Comparison of ENCODE assay signal across 2 cellular contexts in the genomic region with DNA sequence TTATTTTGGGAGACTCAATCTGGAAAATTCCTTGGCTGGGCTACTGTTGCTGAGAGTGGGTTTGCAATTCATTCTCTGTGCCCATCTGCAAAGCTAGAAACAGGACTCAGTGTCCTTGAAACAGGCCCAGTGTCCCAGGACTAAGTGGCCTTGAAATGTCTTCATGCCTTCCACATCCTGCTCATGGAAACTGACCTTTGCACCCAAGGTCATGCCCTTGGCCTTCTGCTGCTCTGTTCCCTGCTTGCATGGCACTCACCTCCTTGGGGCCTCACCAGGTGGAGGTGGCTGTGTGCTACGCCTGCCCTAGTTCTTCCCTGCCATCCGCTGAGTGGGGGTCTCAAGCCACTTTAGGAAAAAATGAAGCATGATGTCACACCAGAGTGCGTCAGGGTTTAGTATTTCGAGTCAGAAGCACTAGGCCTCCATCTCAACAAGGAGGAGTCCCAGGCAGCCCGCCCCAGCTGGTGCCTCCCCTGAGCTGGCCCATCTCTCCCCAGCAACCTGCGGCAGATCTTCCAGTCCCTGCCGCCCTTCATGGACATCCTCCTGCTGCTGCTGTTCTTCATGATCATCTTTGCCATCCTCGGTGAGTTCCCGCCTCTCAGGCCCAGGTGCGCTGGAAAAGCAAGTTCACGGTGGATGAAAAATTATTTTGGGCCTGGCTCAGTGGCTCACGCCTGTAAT.
A peak's percentile ranks its signal among the peaks of the same experiment; 100 is the strongest.
TF ChIP-seq lines count a peak whose summit lies in the region.

No MANE protein-coding gene starts in this region.

TF ChIP-seq in IMR-90, 13 proteins besides CTCF, POLR2A, EP300 and RAD21:
- TF ChIP-seq NFE2L2 (IDR thresholded peaks at IDR 0.05; ENCODE audit: low read depth, low read length) (no peak), CHD1 (IDR thresholded peaks at IDR 0.05; ENCODE audit: low read depth, low read length) (no peak), FOS (IDR thresholded peaks at IDR 0.05; ENCODE audit: low read depth, low read length) (no peak), RCOR1 (IDR thresholded peaks at IDR 0.05; ENCODE audit: insufficient replicate concordance, low read length) (no peak)

TF ChIP-seq in HepG2, 621 proteins besides CTCF, POLR2A, EP300 and RAD21 (continues in another document):
- TF ChIP-seq HDAC1 (CRISPR knock-in tag; IDR thresholded peaks at IDR 0.05) (peak; percentile 37; the same call in 1 of the 2 replicates), ZNF598 (CRISPR knock-in tag; IDR thresholded peaks at IDR 0.05; ENCODE audit: borderline replicate concordance) (no peak), TBX2 (CRISPR knock-in tag; IDR thresholded peaks at IDR 0.05; ENCODE audit: borderline replicate concordance) (no peak), ZNF552 (CRISPR knock-in tag; IDR thresholded peaks at IDR 0.05; ENCODE audit: borderline replicate concordance) (no peak), PHF20 (CRISPR knock-in tag; IDR thresholded peaks at IDR 0.05) (no peak), HCFC1 (IDR thresholded peaks at IDR 0.05; ENCODE audit: low read depth, low read length) (no peak), ZNF3 (CRISPR knock-in tag; IDR thresholded peaks at IDR 0.05) (no peak), ZNF446 (CRISPR knock-in tag; IDR thresholded peaks at IDR 0.05) (no peak), STAT6 (CRISPR knock-in tag; IDR thresholded peaks at IDR 0.05; ENCODE audit: borderline replicate concordance) (no peak), ZNF546 (CRISPR knock-in tag; conservative IDR thresholded peaks at IDR 0.05) (no peak), MED8 (CRISPR knock-in tag; IDR thresholded peaks at IDR 0.05; ENCODE audit: insufficient replicate concordance) (no peak), ZNF773 (CRISPR knock-in tag; IDR thresholded peaks at IDR 0.05; ENCODE audit: borderline replicate concordance) (no peak), PBX3 (CRISPR knock-in tag; IDR thresholded peaks at IDR 0.05; ENCODE audit: borderline replicate concordance) (no peak), FOXM1 (CRISPR knock-in tag; IDR thresholded peaks at IDR 0.05) (no peak), NR2C2 (CRISPR knock-in tag; IDR thresholded peaks at IDR 0.05; ENCODE audit: borderline replicate concordance) (no peak), ZNF17 (CRISPR knock-in tag; IDR thresholded peaks at IDR 0.05) (no peak), ZNF496 (CRISPR knock-in tag; IDR thresholded peaks at IDR 0.05; ENCODE audit: insufficient replicate concordance) (no peak), KMT2A (CRISPR knock-in tag; IDR thresholded peaks at IDR 0.05) (no peak), RARA (CRISPR knock-in tag; IDR thresholded peaks at IDR 0.05) (peak; percentile 44; the same call in 1 of the 2 replicates), ZNF460 (CRISPR knock-in tag; IDR thresholded peaks at IDR 0.05; ENCODE audit: borderline replicate concordance) (no peak), TRIM24 (CRISPR knock-in tag; IDR thresholded peaks at IDR 0.05) (no peak), ZNF768 (CRISPR knock-in tag; IDR thresholded peaks at IDR 0.05) (no peak), REPIN1 (CRISPR knock-in tag; IDR thresholded peaks at IDR 0.05; ENCODE audit: borderline replicate concordance, low read depth) (no peak), POLR2AphosphoS2 (IDR thresholded peaks at IDR 0.05; ENCODE audit: low read depth, low read length) (no peak), ZNF703 (CRISPR knock-in tag; IDR thresholded peaks at IDR 0.05; ENCODE audit: borderline replicate concordance) (no peak), ESRRA (CRISPR knock-in tag; IDR thresholded peaks at IDR 0.05; ENCODE audit: low read depth) (peak; percentile 95), LCORL (IDR thresholded peaks at IDR 0.05) (no peak), LCORL (CRISPR knock-in tag; IDR thresholded peaks at IDR 0.05) (0 out of 2 replicates have a peak, but pooled peaks have one; percentile 2), NRL (CRISPR knock-in tag; IDR thresholded peaks at IDR 0.05; ENCODE audit: borderline replicate concordance) (no peak), ZBTB40 (IDR thresholded peaks at IDR 0.05) (no peak), ZBTB40 (CRISPR knock-in tag; IDR thresholded peaks at IDR 0.05) (no peak), KLF16 (CRISPR knock-in tag; IDR thresholded peaks at IDR 0.05) (no peak), POLR2G (IDR thresholded peaks at IDR 0.05; ENCODE audit: low read depth, low read length) (no peak)
- TF ChIP-seq, protein P1, sequence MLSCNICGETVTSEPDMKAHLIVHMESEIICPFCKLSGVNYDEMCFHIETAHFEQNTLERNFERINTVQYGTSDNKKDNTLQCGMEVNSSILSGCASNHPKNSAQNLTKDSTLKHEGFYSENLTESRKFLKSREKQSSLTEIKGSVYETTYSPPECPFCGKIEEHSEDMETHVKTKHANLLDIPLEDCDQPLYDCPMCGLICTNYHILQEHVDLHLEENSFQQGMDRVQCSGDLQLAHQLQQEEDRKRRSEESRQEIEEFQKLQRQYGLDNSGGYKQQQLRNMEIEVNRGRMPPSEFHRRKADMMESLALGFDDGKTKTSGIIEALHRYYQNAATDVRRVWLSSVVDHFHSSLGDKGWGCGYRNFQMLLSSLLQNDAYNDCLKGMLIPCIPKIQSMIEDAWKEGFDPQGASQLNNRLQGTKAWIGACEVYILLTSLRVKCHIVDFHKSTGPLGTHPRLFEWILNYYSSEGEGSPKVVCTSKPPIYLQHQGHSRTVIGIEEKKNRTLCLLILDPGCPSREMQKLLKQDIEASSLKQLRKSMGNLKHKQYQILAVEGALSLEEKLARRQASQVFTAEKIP (CRISPR knock-in tag; IDR thresholded peaks at IDR 0.05; ENCODE audit: borderline replicate concordance): no peak
- TF ChIP-seq, protein P2, sequence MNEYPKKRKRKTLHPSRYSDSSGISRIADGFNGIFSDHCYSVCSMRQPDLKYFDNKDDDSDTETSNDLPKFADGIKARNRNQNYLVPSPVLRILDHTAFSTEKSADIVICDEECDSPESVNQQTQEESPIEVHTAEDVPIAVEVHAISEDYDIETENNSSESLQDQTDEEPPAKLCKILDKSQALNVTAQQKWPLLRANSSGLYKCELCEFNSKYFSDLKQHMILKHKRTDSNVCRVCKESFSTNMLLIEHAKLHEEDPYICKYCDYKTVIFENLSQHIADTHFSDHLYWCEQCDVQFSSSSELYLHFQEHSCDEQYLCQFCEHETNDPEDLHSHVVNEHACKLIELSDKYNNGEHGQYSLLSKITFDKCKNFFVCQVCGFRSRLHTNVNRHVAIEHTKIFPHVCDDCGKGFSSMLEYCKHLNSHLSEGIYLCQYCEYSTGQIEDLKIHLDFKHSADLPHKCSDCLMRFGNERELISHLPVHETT (CRISPR knock-in tag; conservative IDR thresholded peaks at IDR 0.05): no peak
- TF ChIP-seq, protein P3, sequence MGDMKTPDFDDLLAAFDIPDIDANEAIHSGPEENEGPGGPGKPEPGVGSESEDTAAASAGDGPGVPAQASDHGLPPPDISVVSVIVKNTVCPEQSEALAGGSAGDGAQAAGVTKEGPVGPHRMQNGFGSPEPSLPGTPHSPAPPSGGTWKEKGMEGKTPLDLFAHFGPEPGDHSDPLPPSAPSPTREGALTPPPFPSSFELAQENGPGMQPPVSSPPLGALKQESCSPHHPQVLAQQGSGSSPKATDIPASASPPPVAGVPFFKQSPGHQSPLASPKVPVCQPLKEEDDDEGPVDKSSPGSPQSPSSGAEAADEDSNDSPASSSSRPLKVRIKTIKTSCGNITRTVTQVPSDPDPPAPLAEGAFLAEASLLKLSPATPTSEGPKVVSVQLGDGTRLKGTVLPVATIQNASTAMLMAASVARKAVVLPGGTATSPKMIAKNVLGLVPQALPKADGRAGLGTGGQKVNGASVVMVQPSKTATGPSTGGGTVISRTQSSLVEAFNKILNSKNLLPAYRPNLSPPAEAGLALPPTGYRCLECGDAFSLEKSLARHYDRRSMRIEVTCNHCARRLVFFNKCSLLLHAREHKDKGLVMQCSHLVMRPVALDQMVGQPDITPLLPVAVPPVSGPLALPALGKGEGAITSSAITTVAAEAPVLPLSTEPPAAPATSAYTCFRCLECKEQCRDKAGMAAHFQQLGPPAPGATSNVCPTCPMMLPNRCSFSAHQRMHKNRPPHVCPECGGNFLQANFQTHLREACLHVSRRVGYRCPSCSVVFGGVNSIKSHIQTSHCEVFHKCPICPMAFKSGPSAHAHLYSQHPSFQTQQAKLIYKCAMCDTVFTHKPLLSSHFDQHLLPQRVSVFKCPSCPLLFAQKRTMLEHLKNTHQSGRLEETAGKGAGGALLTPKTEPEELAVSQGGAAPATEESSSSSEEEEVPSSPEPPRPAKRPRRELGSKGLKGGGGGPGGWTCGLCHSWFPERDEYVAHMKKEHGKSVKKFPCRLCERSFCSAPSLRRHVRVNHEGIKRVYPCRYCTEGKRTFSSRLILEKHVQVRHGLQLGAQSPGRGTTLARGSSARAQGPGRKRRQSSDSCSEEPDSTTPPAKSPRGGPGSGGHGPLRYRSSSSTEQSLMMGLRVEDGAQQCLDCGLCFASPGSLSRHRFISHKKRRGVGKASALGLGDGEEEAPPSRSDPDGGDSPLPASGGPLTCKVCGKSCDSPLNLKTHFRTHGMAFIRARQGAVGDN (CRISPR knock-in tag; IDR thresholded peaks at IDR 0.05): peak; percentile 40; the same call in 1 of the 2 replicates
